8 cellular contexts compared by ENCODE assay signal in genomic region chr2:1858733-1859132, GRCh38.
"Had no signal": no experiment of that assay in that cellular context is flagged by ENCODE, and none has a peak within 500 bp of the region (broad histone marks: within the 10 kb centered on the region; RNA-seq: fewer than 3 reads in every experiment).

No MANE protein-coding gene starts in this region.

- H3K27ac ChIP-seq: GM23248, HL-60 had no signal

- H3K9me3 ChIP-seq: HAP-1 had no signal

- H3K4me3 ChIP-seq: GM23248, HAP-1 had no signal

- H3K4me1 ChIP-seq: HAP-1 had no signal

- ATAC-seq: HCT116, HepG2 had no signal

- DNase-seq: GM23248, GOT3, H7, HFFc6 had no signal
